13 cellular contexts compared by ENCODE assay signal in the genomic region with DNA sequence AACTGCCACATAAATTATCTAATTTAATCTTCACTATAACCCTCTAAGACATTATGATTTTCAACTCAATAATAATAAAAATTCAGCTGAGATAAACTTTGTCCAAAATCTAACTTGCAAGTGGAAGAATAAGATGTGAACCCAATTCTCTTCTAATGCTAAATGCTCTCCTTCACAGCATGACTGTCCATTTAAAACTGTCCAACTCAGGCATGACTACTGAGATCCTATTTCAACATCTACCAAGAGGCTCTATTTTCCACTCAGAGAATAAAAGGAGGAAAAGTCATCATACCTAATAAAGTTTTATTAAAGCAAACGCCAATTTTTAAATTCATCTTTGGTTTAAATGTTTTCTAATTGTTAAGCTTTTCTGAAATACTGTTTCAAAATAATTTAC.
"Had no signal": no experiment of that assay in that cellular context is flagged by ENCODE, and none has a peak within 500 bp of the region (broad histone marks: within the 10 kb centered on the region; RNA-seq: fewer than 3 reads in every experiment).

No MANE protein-coding gene starts in this region.

- H3K27me3 Mint-ChIP-seq: activated CD4-positive, alpha-beta T cell treated with anti-CD3 and anti-CD28 coated beads, Interleukin-2, amount 10 ng/mL, durations not matched to agents 7 days and 5 days; activated naive CD8-positive, alpha-beta T cell treated with anti-CD3 and anti-CD28 coated beads, Interleukin-2, amount 50 U/mL, for 24 hours; T-helper 17 cell had no signal

- H3K9me3 Mint-ChIP-seq: activated naive CD8-positive, alpha-beta T cell treated with anti-CD3 and anti-CD28 coated beads, Interleukin-2, amount 50 U/mL, for 24 hours had no signal

- H3K27ac Mint-ChIP-seq: activated CD4-positive, alpha-beta T cell treated with anti-CD3 and anti-CD28 coated beads, Interleukin-2, amount 10 ng/mL, durations not matched to agents 7 days and 5 days; activated naive CD8-positive, alpha-beta T cell treated with anti-CD3 and anti-CD28 coated beads, Interleukin-2, amount 50 U/mL, for 24 hours; T-helper 17 cell had no signal

- ATAC-seq: activated naive CD8-positive, alpha-beta T cell treated with anti-CD3 and anti-CD28 coated beads, Interleukin-2, amount 50 U/mL, for 24 hours; left ventricle myocardium superior; T-helper 17 cell had no signal

- DNase-seq: activated CD4-positive, alpha-beta T cell treated with anti-CD3 and anti-CD28 coated beads, Interleukin-2, amount 10 ng/mL, durations not matched to agents 7 days and 5 days; activated CD4-positive, CD25-positive, alpha-beta regulatory T cell; activated CD8-positive, alpha-beta memory T cell treated with anti-CD3 and anti-CD28 coated beads for 24 hours; activated naive CD4-positive, alpha-beta T cell treated with Interleukin-2 at 50 U/mL for 16 hours; activated naive CD8-positive, alpha-beta T cell treated with anti-CD3 and anti-CD28 coated beads, Interleukin-2, amount 50 U/mL, for 24 hours; central memory CD4-positive, alpha-beta T cell; effector memory CD4-positive, alpha-beta T cell; left ventricle myocardium superior; mesendoderm; retina; T-helper 17 cell; tibial artery; uterus had no signal

- H3K4me3 Mint-ChIP-seq: activated CD4-positive, alpha-beta T cell treated with anti-CD3 and anti-CD28 coated beads, Interleukin-2, amount 10 ng/mL, durations not matched to agents 7 days and 5 days; activated naive CD8-positive, alpha-beta T cell treated with anti-CD3 and anti-CD28 coated beads, Interleukin-2, amount 50 U/mL, for 24 hours; T-helper 17 cell had no signal
